In the genomic region with DNA sequence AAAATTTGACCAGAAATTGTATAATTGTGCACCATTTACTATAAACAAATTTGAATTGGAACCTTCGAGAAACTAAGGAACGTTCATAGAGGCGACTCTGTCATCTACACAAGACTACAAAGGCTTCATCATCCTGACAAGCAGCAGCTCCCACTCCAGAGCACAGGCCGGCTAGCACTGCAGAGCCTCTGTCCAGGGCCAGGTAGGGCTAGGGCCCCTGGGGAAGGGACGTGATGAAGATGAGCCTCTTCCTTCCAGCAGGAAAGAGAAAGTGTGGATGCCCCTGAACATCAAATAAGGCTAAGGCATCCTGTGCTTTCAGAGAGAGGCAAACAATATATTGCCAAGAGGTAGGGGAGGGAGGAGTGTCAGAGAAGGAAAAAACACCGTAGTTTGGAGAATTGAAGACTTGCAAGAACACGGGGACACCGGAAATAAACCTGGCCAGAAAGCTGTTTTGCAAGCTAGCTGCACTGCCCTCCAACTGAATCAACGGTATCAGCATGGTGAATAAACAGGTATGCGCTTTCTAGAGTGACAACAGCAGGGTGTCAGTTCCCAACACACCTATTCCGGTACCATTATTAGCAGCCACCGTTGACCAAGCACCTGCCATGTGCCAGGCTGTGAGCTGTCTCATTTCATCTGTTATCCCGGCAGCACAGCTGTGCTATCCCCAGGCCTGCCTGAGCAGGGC, we compare ENCODE assay signal across 7 cellular contexts. TPM values are rescaled to one million over a fixed set of nuclear protein-coding genes. Genes with fewer than 3 reads are reported as not detected.
DNase-seq lines count a peak whose midpoint lies in the region; ATAC-seq and TF ChIP-seq lines count a peak whose summit lies in the region.

No MANE protein-coding gene starts in this region.

- no peak for ATAC-seq in T-helper 17 cell
- peak in 4 of 8 donors; percentile 0 to 9 (median 2) for ATAC-seq in heart right ventricle
- no peak for ATAC-seq in GM21529 (IDR thresholded peaks at IDR 0.05; ENCODE audit: unreplicated experiment)

- H3K36me3 Mint-ChIP-seq in HFFc6 (ENCODE audit: low read depth) (no peaks in the 10 kb centered on the region), T-helper 17 cell (ENCODE audit: low read depth) (no peaks in the 10 kb centered on the region)

- H3K27me3 ChIP-seq in heart right ventricle (no peaks in the 10 kb centered on the region), stomach (no peaks in the 10 kb centered on the region)

- H3K9me3 ChIP-seq in T-helper 17 cell (ENCODE audit: control insufficient read depth, low read length, poor library complexity, severe bottlenecking) = no peaks in the 10 kb centered on the region
- H3K9me3 ChIP-seq in heart right ventricle = no peaks in the 10 kb centered on the region
- no peaks in the 10 kb centered on the region for H3K9me3 ChIP-seq in stomach

- H3K4me1 Mint-ChIP-seq in HFFc6 (ENCODE audit: low read depth) (peaks cover 21% of the 10 kb centered on the region), T-helper 17 cell (peaks cover 9% of the 10 kb centered on the region)

- H3K27ac Mint-ChIP-seq in HFFc6 (peak overlapping the region; percentile 89), T-helper 17 cell (peak overlapping the region; percentile 88)

- H3K27ac ChIP-seq in heart right ventricle = peak overlapping the region; percentile 74 to 98 (median 92)
- H3K27ac ChIP-seq in stomach = peak overlapping the region; percentile 88 to 95 (median 91)

- intact Hi-C loops in heart right ventricle (cut with DNase I) (loop anchor here in 9 of 10 donors (2.0 to 10.0 kb wide), 14 partner anchors 104 to 576 kb away; a partner anchor contains a TSS), stomach (cut with DNase I; ENCODE audit: low total_unique reads) (loop anchor here (10.0 kb wide), 1 partner anchor 144 kb away; no protein-coding TSS in a partner anchor)

- H3K9me3 Mint-ChIP-seq in HFFc6 = no peaks in the 10 kb centered on the region

- DNase-seq in HFFc6 (no peak), T-helper 17 cell (no peak), heart right ventricle (no peak), stomach (no peak), ACHN (no peak), NK-92 (lab: John Stamatoyannopoulos, UW; ENCODE audit: unreplicated experiment) (no peak)

- no peak for TF ChIP-seq EP300 in stomach (IDR thresholded peaks at IDR 0.05)

- H3K4me3 ChIP-seq in heart right ventricle (peak overlapping the region in 3 of 10 donors; percentile 72 to 84 (median 77)), stomach (peak overlapping the region in 2 of 4 donors; percentile 64 to 73)

- WGBS in heart right ventricle, 2 donors = 71 to 74% methylated on average over 13 of the region's 13 CpGs
- WGBS in stomach, 5 donors = 58 to 75% (median 61%) methylated on average over 13 of the region's 13 CpGs

- in situ Hi-C loops in ACHN (cut with HindIII; ENCODE audit: low pct_ligation_motif_present, low pct_unique_long_range_greater_than_20kb, low sequenced_read_pairs) = no loop called here

- H3K36me3 ChIP-seq in heart right ventricle = no peaks in the 10 kb centered on the region
- no peaks in the 10 kb centered on the region for H3K36me3 ChIP-seq in stomach

- H3K4me1 ChIP-seq in heart right ventricle = peaks cover 15 to 36% (median 30%) of the 10 kb centered on the region in 9 donors
- peaks cover 28 to 58% (median 37%) of the 10 kb centered on the region in 4 donors for H3K4me1 ChIP-seq in stomach

- H3K27me3 Mint-ChIP-seq in HFFc6 (ENCODE audit: insufficient read depth) = no peaks in the 10 kb centered on the region
- H3K27me3 Mint-ChIP-seq in T-helper 17 cell = no peaks in the 10 kb centered on the region

- no peak for TF ChIP-seq POLR2A in stomach (IDR thresholded peaks at IDR 0.05)

- TF ChIP-seq CTCF in HFFc6 (IDR thresholded peaks at IDR 0.05) (no peak), heart right ventricle (IDR thresholded peaks at IDR 0.05) (no peak), stomach (IDR thresholded peaks at IDR 0.05) (no peak)

- peak overlapping the region; percentile 74 for H3K4me3 Mint-ChIP-seq in HFFc6
- peak overlapping the region; percentile 69 for H3K4me3 Mint-ChIP-seq in T-helper 17 cell

RNA-seq across cellular contexts. Expression of a gene that starts 12.4 kb away (rescaled TPM):
- total RNA-seq in HFFc6 (2021; fragmentation: NEBNext Ultra II Directional; extraction: Animal tissue kit (Norgen Biotek cat#: 25700)) = 10 to 100 TPM; 16.9 to 24.2 (median 18.3) TPM
- total RNA-seq in T-helper 17 cell = 1 to 10 TPM; 7.6 to 7.7 TPM
- 1 to 10 TPM; 2.2 to 7.2 (median 3.6) TPM for total RNA-seq in heart right ventricle
- 1 to 10 TPM; 2.7 to 4.5 TPM for polyA plus RNA-seq in heart right ventricle
- 10 to 100 TPM in 4 of 5 donors, not detected in 1; 11.4 to 41.5 (median 13.8) TPM for total RNA-seq in stomach
- polyA plus RNA-seq in stomach = 1 to 10 TPM; 2.1 to 6.9 (median 2.6) TPM
